In the genomic region with DNA sequence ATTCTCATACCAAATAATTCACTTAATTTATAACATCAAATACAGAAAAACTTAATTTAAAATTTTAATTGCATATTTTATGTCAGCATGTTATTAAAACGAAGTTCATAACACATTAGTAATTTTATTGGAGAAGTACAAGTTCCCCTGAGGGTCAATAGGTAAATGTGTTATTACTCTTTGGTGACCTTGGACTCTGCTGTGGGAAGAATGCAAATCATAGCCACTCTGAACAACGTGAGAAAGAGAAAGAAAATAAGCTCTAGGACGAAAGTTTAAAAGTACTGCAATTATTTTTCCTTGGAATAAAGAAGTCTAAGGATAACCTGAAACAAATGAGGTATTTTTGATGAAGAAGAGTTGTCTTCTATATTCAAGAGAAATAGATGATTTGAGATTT, we compare ENCODE assay signal across 29 cellular contexts.
"Had no signal": no experiment of that assay in that cellular context is flagged by ENCODE, and none has a peak within 500 bp of the region (broad histone marks: within the 10 kb centered on the region; RNA-seq: fewer than 3 reads in every experiment).

No MANE protein-coding gene starts in this region.

- H3K36me3 ChIP-seq: neutrophil, right lobe of liver, sigmoid colon, spleen, suprapubic skin, tibial artery, transverse colon, upper lobe of right lung, uterus had no signal

- H3K4me1 ChIP-seq: parathyroid adenoma, psoas muscle, sigmoid colon, spleen, suprapubic skin, testis, tibial artery, transverse colon, upper lobe of right lung, uterus had no signal

- ATAC-seq: naive thymus-derived CD8-positive, alpha-beta T cell; natural killer cell treated with Interleukin-12 subunit alpha and Interleukin-12 subunit beta and Interleukin-15 and Interleukin-18, amount 100 ng/mL, for 72 hours; psoas muscle; right cardiac atrium; stimulated activated memory B cell treated with anti-CD40 and anti-IgM and Interleukin-4, amounts not matched to agents 10 μg/mL and 1 μg/mL and 100 μg/mL, for 72 hours; stimulated activated naive CD8-positive, alpha-beta T cell treated with anti-CD3 and anti-CD28 coated beads, Interleukin-15, amount 100 ng/mL, for 72 hours; stimulated activated naive CD8-positive, alpha-beta T cell treated with anti-CD3 and anti-CD28 coated beads, Interleukin-15, Interleukin-2, amounts not matched to agents 100 U/mL and 50 U/mL, for 24 hours; upper lobe of right lung had no signal

- H3K4me3 ChIP-seq: psoas muscle, right lobe of liver, sigmoid colon, smooth muscle cell, spleen, suprapubic skin, testis, tibial artery, transverse colon, upper lobe of right lung, uterus had no signal

- DNase-seq: naive thymus-derived CD8-positive, alpha-beta T cell; nephron progenitor cell; nucleus accumbens; posterior cingulate gyrus; psoas muscle; right cardiac atrium; right lobe of liver; sigmoid colon; spleen; stimulated activated CD4-positive, alpha-beta T cell treated with anti-CD3 and anti-CD28 coated beads, Interleukin-12 subunit alpha, Interleukin-12 subunit beta, amount 100 ng/mL, for 4 hours; stimulated activated CD4-positive, alpha-beta T cell treated with anti-CD3 and anti-CD28 coated beads, Interleukin-1b, Interleukin-23, amount 100 ng/mL, for 48 hours; stimulated activated CD4-positive, alpha-beta T cell treated with anti-CD3 and anti-CD28 coated beads, Interleukin-4, amount 100 ng/mL, for 1 hour; stimulated activated CD4-positive, alpha-beta T cell treated with anti-CD3 and anti-CD28 coated beads, Interleukin-4, amount 100 ng/mL, for 4 hours; stimulated activated CD8-positive, alpha-beta memory T cell treated with anti-CD3 and anti-CD28 coated beads, Interleukin-4, amount 100 ng/mL, for 48 hours; stimulated activated naive CD4-positive, alpha-beta T cell; stimulated activated naive CD8-positive, alpha-beta T cell treated with anti-CD3 and anti-CD28 coated beads, Interleukin-15, amount 100 ng/mL, for 72 hours; stimulated activated naive CD8-positive, alpha-beta T cell treated with anti-CD3 and anti-CD28 coated beads, Interleukin-15, Interleukin-2, amounts not matched to agents 100 U/mL and 50 U/mL, for 24 hours; substantia nigra; testis; tibial artery; transverse colon; upper lobe of right lung; uterus had no signal

- H3K27ac ChIP-seq: neutrophil, parathyroid adenoma, psoas muscle, right lobe of liver, sigmoid colon, spleen, suprapubic skin, testis, tibial artery, transverse colon, upper lobe of right lung, uterus had no signal

- H3K9me3 ChIP-seq: neutrophil, psoas muscle, right lobe of liver, sigmoid colon, spleen, suprapubic skin, testis, tibial artery, transverse colon, upper lobe of right lung, uterus had no signal

- H3K27me3 ChIP-seq: neutrophil, right lobe of liver, sigmoid colon, spleen, suprapubic skin, testis, tibial artery, transverse colon, upper lobe of right lung, uterus had no signal
